15 cellular contexts compared by ENCODE assay signal in the genomic region with DNA sequence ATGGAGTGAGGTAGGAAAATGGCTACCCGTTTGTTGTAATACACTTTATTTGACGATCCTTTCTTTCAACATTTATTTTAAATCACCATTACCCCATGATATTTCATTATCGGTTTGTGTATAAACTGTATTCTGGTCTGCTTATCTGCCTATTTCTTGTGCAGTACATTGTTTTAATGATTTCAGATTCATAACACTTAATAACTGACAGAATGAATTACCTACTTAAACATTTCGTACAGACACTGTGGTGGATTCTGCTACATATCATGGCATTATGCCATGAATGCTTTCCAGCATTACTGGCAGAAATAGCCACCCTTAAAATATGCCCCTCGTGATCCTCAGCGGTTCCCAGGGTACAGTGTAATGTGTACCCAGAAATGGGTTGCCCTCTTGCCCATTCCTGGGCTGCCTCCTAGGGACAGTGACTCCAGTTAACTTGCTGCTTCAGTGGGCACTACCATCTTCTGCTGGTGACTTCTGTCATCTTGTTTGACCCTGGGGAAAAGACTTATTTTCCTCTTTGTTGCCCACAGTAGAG.
A peak's percentile ranks its signal among the peaks of the same experiment; 100 is the strongest.
DNase-seq lines count a peak whose midpoint lies in the region; ATAC-seq and TF ChIP-seq lines count a peak whose summit lies in the region.
"Had no signal": no experiment of that assay in that cellular context is flagged by ENCODE, and none has a peak within 500 bp of the region (broad histone marks: within the 10 kb centered on the region; RNA-seq: fewer than 3 reads in every experiment).

No MANE protein-coding gene starts in this region.

- in situ Hi-C loops in gastrocnemius medialis (cut with MboI; ENCODE audit: low sequenced_read_pairs in 4 of 4), result no loop called here

- H3K27ac Mint-ChIP-seq in activated CD4-positive, alpha-beta T cell treated with anti-CD3 and anti-CD28 coated beads, Interleukin-2, amount 10 ng/mL, durations not matched to agents 7 days and 5 days, result peak overlapping the region; percentile 55
- peak overlapping the region; percentile 95 to 97 for H3K27ac Mint-ChIP-seq in effector memory CD8-positive, alpha-beta T cell
- H3K27ac Mint-ChIP-seq: stimulated activated naive CD8-positive, alpha-beta T cell treated with anti-CD3 and anti-CD28 coated beads, Interleukin-15, amount 100 ng/mL, for 72 hours had no signal

- H3K36me3 Mint-ChIP-seq in activated CD4-positive, alpha-beta T cell treated with anti-CD3 and anti-CD28 coated beads, Interleukin-2, amount 10 ng/mL, durations not matched to agents 7 days and 5 days (ENCODE audit: low read depth), result peaks cover 66% of the 10 kb centered on the region
- H3K36me3 Mint-ChIP-seq in effector memory CD8-positive, alpha-beta T cell (ENCODE audit: insufficient read depth), result peaks cover 9% of the 10 kb centered on the region

- intact Hi-C loops in gastrocnemius medialis (cut with DNase I; ENCODE audit: low total_unique reads), result loop anchor here (5.0 to 10.0 kb wide), 2 partner anchors 75 to 152 kb away; a partner anchor contains a TSS

- POLR2A ChIA-PET in activated CD4-positive, alpha-beta T cell treated with anti-CD3 and anti-CD28 coated beads, Interleukin-2, amount 10 ng/mL, durations not matched to agents 7 days and 5 days (lab: Charles Lee), result no interaction called here

- ATAC-seq in effector memory CD8-positive, alpha-beta T cell (replicated peaks), result no peak
- ATAC-seq in gastrocnemius medialis, result peak; percentile 62 to 81
- ATAC-seq in GM18498 (IDR thresholded peaks at IDR 0.05; ENCODE audit: unreplicated experiment), result no peak
- ATAC-seq: stimulated activated naive CD8-positive, alpha-beta T cell treated with anti-CD3 and anti-CD28 coated beads, Interleukin-15, amount 100 ng/mL, for 72 hours had no signal

- H3K9me3 ChIP-seq in OCI-LY1 (ENCODE audit: low read length) (no peaks in the 10 kb centered on the region), gastrocnemius medialis (no peaks in the 10 kb centered on the region)
- H3K9me3 ChIP-seq: adrenal gland had no signal

- H3F3A ChIP-seq in OCI-LY1 (ENCODE audit: insufficient read depth, low read length), result peaks cover 11% of the 10 kb centered on the region; the same call in 1 of the 2 replicates

- H3K27me3 ChIP-seq in OCI-LY1 (ENCODE audit: insufficient read depth, low read length) (no peaks in the 10 kb centered on the region), gastrocnemius medialis (no peaks in the 10 kb centered on the region)
- H3K27me3 ChIP-seq: adrenal gland had no signal

- H3K36me3 ChIP-seq in OCI-LY1 (ENCODE audit: insufficient read depth, low read length) (peaks cover 20% of the 10 kb centered on the region), gastrocnemius medialis (no peaks in the 10 kb centered on the region)
- H3K36me3 ChIP-seq: adrenal gland had no signal

- no peaks in the 10 kb centered on the region for H3K27me3 Mint-ChIP-seq in activated CD4-positive, alpha-beta T cell treated with anti-CD3 and anti-CD28 coated beads, Interleukin-2, amount 10 ng/mL, durations not matched to agents 7 days and 5 days
- H3K27me3 Mint-ChIP-seq in effector memory CD8-positive, alpha-beta T cell, result no peaks in the 10 kb centered on the region
- H3K27me3 Mint-ChIP-seq: stimulated activated naive CD8-positive, alpha-beta T cell treated with anti-CD3 and anti-CD28 coated beads, Interleukin-15, amount 100 ng/mL, for 72 hours had no signal

- peaks cover 80% of the 10 kb centered on the region for H3K4me1 ChIP-seq in OCI-LY1 (ENCODE audit: insufficient read depth, low read length, severe bottlenecking)
- H3K4me1 ChIP-seq in gastrocnemius medialis, result peaks cover 8 to 12% of the 10 kb centered on the region in 2 donors
- H3K4me1 ChIP-seq: adrenal gland had no signal

- peak overlapping the region; percentile 70 for H3K9ac ChIP-seq in OCI-LY1 (ENCODE audit: low read length)

- no peaks in the 10 kb centered on the region for H3K79me2 ChIP-seq in OCI-LY1 (ENCODE audit: insufficient read depth, low read length)

- CTCF ChIA-PET in activated CD4-positive, alpha-beta T cell treated with anti-CD3 and anti-CD28 coated beads, Interleukin-2, amount 10 ng/mL, durations not matched to agents 7 days and 5 days (lab: Charles Lee), result no interaction called here

- no peaks in the 10 kb centered on the region for H3K9me2 ChIP-seq in OCI-LY1 (ENCODE audit: low read depth, low read length)

- H4K20me1 ChIP-seq in OCI-LY1 (ENCODE audit: insufficient read depth, low read length), result no peaks in the 10 kb centered on the region

- no peak for DNase-seq in activated CD4-positive, alpha-beta T cell treated with anti-CD3 and anti-CD28 coated beads, Interleukin-2, amount 10 ng/mL, durations not matched to agents 7 days and 5 days
- no peak for DNase-seq in activated CD4-positive, alpha-beta T cell treated with anti-CD3 and anti-CD28 coated beads for 1 hour
- no peak for DNase-seq in effector memory CD8-positive, alpha-beta T cell
- DNase-seq in gastrocnemius medialis (peak in 1 of 2 donors; percentile 22), occipital lobe (lab: John Stamatoyannopoulos, UW) (no peak), HuH-7.5 (ENCODE audit: low spot score) (no peak)
- DNase-seq: adrenal gland; cerebellar nuclear complex; mesendoderm; NCI-H1092 treated with DMSO at 0.1 percent for 48 hours; stimulated activated naive CD8-positive, alpha-beta T cell treated with anti-CD3 and anti-CD28 coated beads, Interleukin-15, amount 100 ng/mL, for 72 hours had no signal

- H3K4me1 Mint-ChIP-seq in activated CD4-positive, alpha-beta T cell treated with anti-CD3 and anti-CD28 coated beads, Interleukin-2, amount 10 ng/mL, durations not matched to agents 7 days and 5 days, result peaks cover 39% of the 10 kb centered on the region
- H3K4me1 Mint-ChIP-seq in effector memory CD8-positive, alpha-beta T cell (ENCODE audit: low read depth in 2 of 2), result peaks cover 21 to 26% of the 10 kb centered on the region in 2 donors

- H3K4me2 ChIP-seq in OCI-LY1 (ENCODE audit: low read length), result peak overlapping the region; percentile 67

- H2AFZ ChIP-seq in OCI-LY1 (ENCODE audit: low read length), result no peak overlapping the region

- H3K27ac ChIP-seq in OCI-LY1 (ENCODE audit: low read depth, low read length, poor library complexity, severe bottlenecking) (peak overlapping the region; percentile 99), gastrocnemius medialis (no peak overlapping the region)
- H3K27ac ChIP-seq: 22Rv1, adrenal gland had no signal

- H3K9me3 Mint-ChIP-seq in activated CD4-positive, alpha-beta T cell treated with anti-CD3 and anti-CD28 coated beads, Interleukin-2, amount 10 ng/mL, durations not matched to agents 7 days and 5 days, result peaks cover 19% of the 10 kb centered on the region
- no peaks in the 10 kb centered on the region for H3K9me3 Mint-ChIP-seq in effector memory CD8-positive, alpha-beta T cell

- TF ChIP-seq POLR2A in gastrocnemius medialis (IDR thresholded peaks at IDR 0.05), result no peak

- H3K4me3 Mint-ChIP-seq in activated CD4-positive, alpha-beta T cell treated with anti-CD3 and anti-CD28 coated beads, Interleukin-2, amount 10 ng/mL, durations not matched to agents 7 days and 5 days, result no peak overlapping the region
- H3K4me3 Mint-ChIP-seq in effector memory CD8-positive, alpha-beta T cell, result no peak overlapping the region
- H3K4me3 Mint-ChIP-seq: stimulated activated naive CD8-positive, alpha-beta T cell treated with anti-CD3 and anti-CD28 coated beads, Interleukin-15, amount 100 ng/mL, for 72 hours had no signal

- H3K4me3 ChIP-seq in OCI-LY1 (ENCODE audit: low read depth, low read length, poor library complexity, severe bottlenecking), result peak overlapping the region; percentile 32
- no peak overlapping the region for H3K4me3 ChIP-seq in gastrocnemius medialis
- H3K4me3 ChIP-seq: adrenal gland, skin epidermis had no signal

- no peak for TF ChIP-seq CTCF in OCI-LY1 (IDR thresholded peaks at IDR 0.05; ENCODE audit: low read length)
- TF ChIP-seq CTCF in gastrocnemius medialis (IDR thresholded peaks at IDR 0.05 in 4 of 5, conservative IDR thresholded peaks at IDR 0.05 in 1 of 5), result no peak

Comparison
In these comparisons a context has a peak if more than half of its experiments do, and no peak if none do; other contexts are left out.
1. ATAC-seq: peak in gastrocnemius medialis (2 of 2); none in effector memory CD8-positive, alpha-beta T cell (single experiment) and GM18498 (single experiment).